26 cellular contexts compared by ENCODE assay signal in the genomic region with DNA sequence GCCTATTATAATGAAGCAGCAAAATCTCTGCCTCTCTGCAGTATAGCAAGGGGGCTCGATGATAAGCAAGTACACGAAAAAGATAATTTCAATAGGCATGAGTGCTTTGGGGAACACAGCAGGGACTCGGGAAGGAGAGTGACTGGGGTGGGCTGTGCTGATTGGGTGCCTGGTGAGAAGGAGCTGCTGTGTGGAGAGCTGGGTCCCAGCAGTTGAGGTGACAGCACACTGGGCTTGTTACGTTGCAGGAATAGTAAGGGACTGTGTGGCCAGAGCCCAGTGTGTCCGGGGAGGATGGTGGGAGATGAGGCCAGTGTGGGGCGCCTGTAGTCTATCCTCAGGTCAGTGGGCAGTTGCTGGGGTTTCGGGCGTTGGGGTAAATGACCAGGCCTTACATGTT. TPM values are rescaled to one million over a fixed set of nuclear protein-coding genes. Genes with fewer than 3 reads are reported as not detected.
"Had no signal": no experiment of that assay in that cellular context is flagged by ENCODE, and none has a peak within 500 bp of the region (broad histone marks: within the 10 kb centered on the region; RNA-seq: fewer than 3 reads in every experiment).

No MANE protein-coding gene starts in this region.

- FAIRE-seq: HepG2, RCC 7860 had no signal

- DNase-seq: IMR-90, Karpas-422, KG1, MG63, NCI-H1092, NCI-H1105 treated with DMSO at 0.1 percent for 48 hours, NCI-H1417 treated with DMSO at 0.1 percent for 48 hours, NCI-H146, NCI-H1694 treated with DMSO at 0.1 percent for 48 hours, NCI-H1930, NCI-H2081, NCI-H2107, NCI-H2227 treated with DMSO at 0.1 percent for 48 hours, NCI-H524, NCI-H526 treated with DMSO at 0.1 percent for 48 hours, NCI-H748 treated with DMSO at 0.1 percent for 48 hours, Right ventricle myocardium superior, RPMI8226, SIG-M5, SK-N-SH, SW 1271 had no signal

- H3K9me3 ChIP-seq: MG63, SJSA1, SK-N-SH had no signal

- H3K27me3 ChIP-seq: MG63, SJSA1 had no signal

- H3K4me3 ChIP-seq: MG63, SJSA1 had no signal

- H3K27ac ChIP-seq: SJSA1 had no signal

- H3K4me2 ChIP-seq: SK-N-SH had no signal

- H3K9ac ChIP-seq: SK-N-SH had no signal

- ATAC-seq: HepG2 had no signal

RNA-seq across cellular contexts. Expression of a gene that starts 38.9 kb away (rescaled TPM):
- total RNA-seq: HepG2, HT-29, IMR-90, NCI-H460, Right ventricle myocardium superior, SJSA1 had no signal
- polyA plus RNA-seq: HepG2, IMR-90, SK-N-SH had no signal
